In the genomic region with DNA sequence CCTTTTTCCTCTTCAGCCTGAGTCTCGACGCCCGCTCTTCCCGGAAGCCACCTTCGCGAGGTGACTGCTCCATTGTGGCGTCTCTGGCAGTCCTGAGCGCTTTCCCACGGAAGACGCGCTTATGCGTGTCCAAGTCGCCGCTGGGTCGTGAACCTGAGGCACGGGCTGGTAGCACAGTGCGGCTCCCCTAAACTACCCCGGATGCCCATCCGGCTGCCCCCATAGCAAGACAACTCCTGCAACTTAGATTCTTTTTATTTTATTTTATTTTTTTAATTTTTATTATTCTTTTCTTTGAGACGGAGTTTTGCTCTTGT, we compare ENCODE assay signal across 8 cellular contexts. TPM values are rescaled to one million over a fixed set of nuclear protein-coding genes. Genes with fewer than 3 reads are reported as not detected.
DNase-seq lines count a peak whose midpoint lies in the region; ATAC-seq and TF ChIP-seq lines count a peak whose summit lies in the region.

No MANE protein-coding gene starts in this region.

- POLR2A ChIA-PET in T-cell (lab: Charles Lee), result no interaction called here

- peak overlapping the region; percentile 85 to 92 for H3K27ac Mint-ChIP-seq in T-cell
- peak overlapping the region; percentile 81 for H3K27ac Mint-ChIP-seq in glutamatergic neuron (ENCODE audit: unreplicated experiment)
- peak overlapping the region; percentile 94 for H3K27ac Mint-ChIP-seq in stimulated activated effector memory CD8-positive, alpha-beta T cell treated with anti-CD3 and anti-CD28 coated beads, Interleukin-12 subunit alpha, Interleukin-12 subunit beta, amount 100 ng/mL, for 72 hours

- H3K4me1 Mint-ChIP-seq in T-cell (peaks cover 31 to 36% (median 33%) of the 10 kb centered on the region in 3 donors), glutamatergic neuron (ENCODE audit: low read depth, unreplicated experiment) (no peaks in the 10 kb centered on the region)
- H3K4me1 Mint-ChIP-seq in stimulated activated effector memory CD8-positive, alpha-beta T cell treated with anti-CD3 and anti-CD28 coated beads, Interleukin-12 subunit alpha, Interleukin-12 subunit beta, amount 100 ng/mL, for 72 hours, result peaks cover 46% of the 10 kb centered on the region

- peak overlapping the region; percentile 88 to 98 (median 91) for H3K4me3 Mint-ChIP-seq in T-cell
- peak overlapping the region; percentile 95 for H3K4me3 Mint-ChIP-seq in glutamatergic neuron (ENCODE audit: unreplicated experiment)
- peak overlapping the region; percentile 98 for H3K4me3 Mint-ChIP-seq in stimulated activated effector memory CD8-positive, alpha-beta T cell treated with anti-CD3 and anti-CD28 coated beads, Interleukin-12 subunit alpha, Interleukin-12 subunit beta, amount 100 ng/mL, for 72 hours

- H3K9me3 Mint-ChIP-seq in T-cell (no peaks in the 10 kb centered on the region), glutamatergic neuron (ENCODE audit: unreplicated experiment) (peaks cover 2% of the 10 kb centered on the region)
- no peaks in the 10 kb centered on the region for H3K9me3 Mint-ChIP-seq in stimulated activated effector memory CD8-positive, alpha-beta T cell treated with anti-CD3 and anti-CD28 coated beads, Interleukin-12 subunit alpha, Interleukin-12 subunit beta, amount 100 ng/mL, for 72 hours

- DNase-seq in T-cell (no peak), glutamatergic neuron (no peak), NCI-H187 treated with DMSO at 0.1 percent for 48 hours (lab: John Stamatoyannopoulos, UW) (no peak), NCI-H524 (lab: John Stamatoyannopoulos, UW) (no peak), NCI-H1694 (lab: John Stamatoyannopoulos, UW) (no peak)
- no peak for DNase-seq in stimulated activated effector memory CD8-positive, alpha-beta T cell treated with anti-CD3 and anti-CD28 coated beads, Interleukin-12 subunit alpha, Interleukin-12 subunit beta, amount 100 ng/mL, for 72 hours (ENCODE audit: low spot score in 2 of 2)

- no peak for TF ChIP-seq CTCF in glutamatergic neuron (IDR thresholded peaks at IDR 0.05; ENCODE audit: partially characterized antibody, unreplicated experiment)

- H3K27me3 Mint-ChIP-seq in T-cell (no peaks in the 10 kb centered on the region), glutamatergic neuron (ENCODE audit: unreplicated experiment) (peaks cover 10% of the 10 kb centered on the region)

- CTCF ChIA-PET in T-cell (lab: Charles Lee), result interaction anchor here in 1 of 2 donors (1.0 kb wide), 2 partner anchors 23 to 144 kb away, joined by 3 read pairs; no protein-coding TSS in a partner anchor

- H3K36me3 Mint-ChIP-seq in T-cell (no peaks in the 10 kb centered on the region), glutamatergic neuron (ENCODE audit: unreplicated experiment) (no peaks in the 10 kb centered on the region)
- H3K36me3 Mint-ChIP-seq in stimulated activated effector memory CD8-positive, alpha-beta T cell treated with anti-CD3 and anti-CD28 coated beads, Interleukin-12 subunit alpha, Interleukin-12 subunit beta, amount 100 ng/mL, for 72 hours, result peaks cover 14% of the 10 kb centered on the region

- ATAC-seq in GM21723 (IDR thresholded peaks at IDR 0.05; ENCODE audit: unreplicated experiment) (peak; percentile 22), T-cell (replicated peaks in 1 of 4) (peak in 2 of 4 experiments; percentile 22 to 28), GM18517 (IDR thresholded peaks at IDR 0.05; ENCODE audit: unreplicated experiment) (no peak)
- ATAC-seq in stimulated activated effector memory CD8-positive, alpha-beta T cell treated with anti-CD3 and anti-CD28 coated beads, Interleukin-12 subunit alpha, Interleukin-12 subunit beta, amount 100 ng/mL, for 72 hours, result no peak

RNA-seq across cellular contexts. Expression of a gene that starts 2.1 kb away (rescaled TPM):
- under 1 TPM in 3 of 5 donors, not detected in 2; 0.47 to 0.79 (median 0.62) TPM for total RNA-seq in T-cell
- total RNA-seq in glutamatergic neuron (ENCODE audit: unreplicated experiment), result not detected

RNA-seq across cellular contexts. Expression of a gene that starts 7.2 kb away (rescaled TPM):
- total RNA-seq in T-cell (10 to 100 TPM in 4 of 5 donors, 1 to 10 TPM in 1; 8.7 to 16.4 (median 10.9) TPM), glutamatergic neuron (ENCODE audit: unreplicated experiment) (11.9 TPM)

RNA-seq across cellular contexts. Expression of a gene that starts 26.3 kb away (rescaled TPM):
- total RNA-seq in T-cell, result 100 to 1,000 TPM; 146 to 216 (median 185) TPM
- 78.1 TPM for total RNA-seq in glutamatergic neuron (ENCODE audit: unreplicated experiment)
